11 cellular contexts compared by ENCODE assay signal in the genomic region with DNA sequence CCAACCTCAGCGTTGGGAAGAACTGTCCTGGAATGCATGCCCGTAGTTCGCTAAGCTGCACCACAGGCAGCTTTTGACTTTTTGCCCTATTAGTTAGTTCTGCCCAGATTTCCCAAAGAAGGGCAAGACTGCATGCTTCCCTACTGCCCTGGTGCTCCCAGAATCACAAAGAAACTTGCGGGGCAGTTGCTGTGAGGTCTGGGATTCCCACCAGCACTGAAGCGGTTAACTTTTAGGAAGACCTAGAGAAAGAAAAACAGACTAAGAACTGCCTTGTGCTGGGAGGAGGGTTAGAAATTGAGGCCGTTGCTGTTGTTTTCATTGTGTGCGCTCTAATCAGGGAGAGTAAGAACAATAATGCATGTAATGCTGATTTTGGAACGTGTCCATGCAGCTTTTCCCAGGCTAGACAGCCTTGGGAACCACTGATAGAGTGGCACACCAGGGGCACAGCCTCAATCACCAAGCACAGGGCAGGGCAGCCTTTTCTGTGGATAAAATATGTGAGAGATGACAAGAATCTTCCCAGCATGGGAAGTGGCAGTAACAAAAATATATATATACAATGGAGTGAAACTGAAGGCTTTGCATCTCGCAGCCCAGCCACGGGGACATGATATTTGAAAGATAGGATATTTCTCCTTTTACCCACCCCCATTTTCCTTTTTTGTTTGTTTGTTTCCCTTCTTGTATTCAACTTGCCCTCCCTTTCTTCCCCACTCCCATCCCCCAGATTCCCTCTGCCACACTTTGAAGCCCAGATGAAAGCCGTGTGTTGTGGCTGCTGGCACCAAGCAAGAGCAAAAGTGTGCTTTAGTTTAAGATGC.
DNase-seq lines count a peak whose midpoint lies in the region; ATAC-seq and TF ChIP-seq lines count a peak whose summit lies in the region.
"Had no signal": no experiment of that assay in that cellular context is flagged by ENCODE, and none has a peak within 500 bp of the region (broad histone marks: within the 10 kb centered on the region; RNA-seq: fewer than 3 reads in every experiment).

No MANE protein-coding gene starts in this region.

- H3K79me1 ChIP-seq in mesenchymal stem cell (replicated peaks; ENCODE audit: low read length, poor library complexity, severe bottlenecking) = no peaks in the 10 kb centered on the region

- peaks cover 3% of the 10 kb centered on the region for H3K27me3 Mint-ChIP-seq in T-helper 2 cell treated with Interferon-gamma antibody and Interleukin-4, amounts not matched to agents 5 μg/mL and 100 μg/mL, for 36 hours (ENCODE audit: low read depth)

- no peak overlapping the region for H3K27ac Mint-ChIP-seq in T-helper 2 cell treated with Interferon-gamma antibody and Interleukin-4, amounts not matched to agents 5 μg/mL and 100 μg/mL, for 36 hours
- H3K27ac Mint-ChIP-seq: activated naive CD8-positive, alpha-beta T cell treated with anti-CD3 and anti-CD28 coated beads, Interleukin-2, amount 10 ng/mL, durations not matched to agents 7 days and 5 days had no signal

- no peak overlapping the region for H4K91ac ChIP-seq in mesenchymal stem cell (ENCODE audit: low read length)

- no peak overlapping the region for H2BK12ac ChIP-seq in mesenchymal stem cell (ENCODE audit: low read length in 2 of 2)

- no peaks in the 10 kb centered on the region for H3K4me1 Mint-ChIP-seq in T-helper 2 cell treated with Interferon-gamma antibody and Interleukin-4, amounts not matched to agents 5 μg/mL and 100 μg/mL, for 36 hours (ENCODE audit: low read depth)
- H3K4me1 Mint-ChIP-seq: activated naive CD8-positive, alpha-beta T cell treated with anti-CD3 and anti-CD28 coated beads, Interleukin-2, amount 10 ng/mL, durations not matched to agents 7 days and 5 days had no signal

- intact Hi-C loops in Right ventricle myocardium superior (cut with DNase I) = no loop called here
- intact Hi-C loops in cardiac septum (cut with DNase I) = no loop called here
- intact Hi-C loops in dorsolateral prefrontal cortex (cut with DNase I) = no loop called here
- intact Hi-C loops in upper lobe of right lung (cut with DNase I) = no loop called here
- intact Hi-C loops in left colon (cut with DNase I, micrococcal nuclease) = no loop called here

- peak overlapping the region; percentile 69 for H3K4me2 ChIP-seq in mesenchymal stem cell (ENCODE audit: low read length, poor library complexity, severe bottlenecking)
- H3K4me2 ChIP-seq: BLaER1 treated with 17β-estradiol and CSF1 and Interleukin-3, amounts not matched to agents 10 nM and 100 nM had no signal

- peak overlapping the region; percentile 80 for H4K8ac ChIP-seq in mesenchymal stem cell (ENCODE audit: low read length)

- H2BK120ac ChIP-seq in mesenchymal stem cell (ENCODE audit: low read depth, low read length) = no peak overlapping the region

- H3K36me3 Mint-ChIP-seq in T-helper 2 cell treated with Interferon-gamma antibody and Interleukin-4, amounts not matched to agents 5 μg/mL and 100 μg/mL, for 36 hours (ENCODE audit: low read depth) = no peaks in the 10 kb centered on the region
- H3K36me3 Mint-ChIP-seq: activated naive CD8-positive, alpha-beta T cell treated with anti-CD3 and anti-CD28 coated beads, Interleukin-2, amount 10 ng/mL, durations not matched to agents 7 days and 5 days had no signal

- H3K4ac ChIP-seq in mesenchymal stem cell (ENCODE audit: low read depth in 1 of 2, low read length in 2 of 2) = no peak overlapping the region

- H2BK5ac ChIP-seq in mesenchymal stem cell (ENCODE audit: low read depth, low read length, poor library complexity, severe bottlenecking) = no peak overlapping the region

- H2AK5ac ChIP-seq in mesenchymal stem cell (ENCODE audit: low read length, severe bottlenecking) = no peak overlapping the region

- peaks cover 7% of the 10 kb centered on the region for H3K4me1 ChIP-seq in mesenchymal stem cell (ENCODE audit: control insufficient read depth, insufficient read depth, low read depth, low read length)
- no peaks in the 10 kb centered on the region for H3K4me1 ChIP-seq in upper lobe of right lung
- H3K4me1 ChIP-seq: BLaER1 treated with 17β-estradiol and CSF1 and Interleukin-3, amounts not matched to agents 10 nM and 100 nM had no signal

- no peak for TF ChIP-seq CTCF in dorsolateral prefrontal cortex (IDR thresholded peaks at IDR 0.05 in 54 of 56, conservative IDR thresholded peaks at IDR 0.05 in 2 of 56; ENCODE audit: low read depth in 1 of 56, partially characterized antibody in 56 of 56)
- TF ChIP-seq CTCF in upper lobe of right lung (IDR thresholded peaks at IDR 0.05) = no peak

- no peaks in the 10 kb centered on the region for H3K9me3 ChIP-seq in mesenchymal stem cell (ENCODE audit: control insufficient read depth, low read length)
- no peaks in the 10 kb centered on the region for H3K9me3 ChIP-seq in upper lobe of right lung

- no peaks in the 10 kb centered on the region for H3K36me3 ChIP-seq in mesenchymal stem cell (ENCODE audit: control insufficient read depth in 1 of 2, insufficient read depth in 2 of 2, low read depth in 1 of 2, low read length in 2 of 2)
- no peaks in the 10 kb centered on the region for H3K36me3 ChIP-seq in upper lobe of right lung
- H3K36me3 ChIP-seq: BLaER1 treated with 17β-estradiol and CSF1 and Interleukin-3, amounts not matched to agents 10 nM and 100 nM had no signal

- H2BK15ac ChIP-seq in mesenchymal stem cell (ENCODE audit: low read depth, poor library complexity, severe bottlenecking) = peak overlapping the region; percentile 48

- whole genome bisulfite sequencing in mesenchymal stem cell = 32% methylated on average over 11 of the region's 11 CpGs

- peak; percentile 80 for ATAC-seq in Right ventricle myocardium superior (ENCODE audit: poor library complexity)
- peak; percentile 63 for ATAC-seq in upper lobe of right lung
- no peak for ATAC-seq in left colon

- H3K9ac ChIP-seq in mesenchymal stem cell (ENCODE audit: low read length) = peak overlapping the region; percentile 19
- H3K9ac ChIP-seq: BLaER1 treated with 17β-estradiol and CSF1 and Interleukin-3, amounts not matched to agents 10 nM and 100 nM had no signal

- no peaks in the 10 kb centered on the region for H3K9me3 Mint-ChIP-seq in T-helper 2 cell treated with Interferon-gamma antibody and Interleukin-4, amounts not matched to agents 5 μg/mL and 100 μg/mL, for 36 hours
- H3K9me3 Mint-ChIP-seq: activated naive CD8-positive, alpha-beta T cell treated with anti-CD3 and anti-CD28 coated beads, Interleukin-2, amount 10 ng/mL, durations not matched to agents 7 days and 5 days had no signal

- H3K4me3 ChIP-seq in dorsolateral prefrontal cortex (peak overlapping the region; percentile 8 to 65 (median 39)), mesenchymal stem cell (ENCODE audit: insufficient read depth in 1 of 2, low read depth in 1 of 2, low read length in 2 of 2) (peak overlapping the region in 1 of 2 experiments; percentile 68), upper lobe of right lung (peak overlapping the region; percentile 4)
- H3K4me3 ChIP-seq: BLaER1 treated with 17β-estradiol and CSF1 and Interleukin-3, amounts not matched to agents 10 nM and 100 nM had no signal

- H3K14ac ChIP-seq in mesenchymal stem cell (ENCODE audit: low read length in 2 of 2) = peak overlapping the region in 1 of 2 experiments; percentile 87

- H3K27me3 ChIP-seq in dorsolateral prefrontal cortex (no peaks in the 10 kb centered on the region), mesenchymal stem cell (ENCODE audit: control insufficient read depth in 1 of 2, insufficient read depth in 1 of 2, low read length in 2 of 2) (no peaks in the 10 kb centered on the region), upper lobe of right lung (no peaks in the 10 kb centered on the region)
- H3K27me3 ChIP-seq: BLaER1 treated with 17β-estradiol and CSF1 and Interleukin-3, amounts not matched to agents 10 nM and 100 nM had no signal

- H2AFZ ChIP-seq in mesenchymal stem cell (ENCODE audit: low read depth, low read length) = peak overlapping the region; percentile 60

- H3K18ac ChIP-seq in mesenchymal stem cell (ENCODE audit: low read depth in 1 of 2, low read length in 2 of 2) = peak overlapping the region in 1 of 2 experiments; percentile 83

- no peak overlapping the region for H3K23ac ChIP-seq in mesenchymal stem cell (ENCODE audit: low read length in 2 of 2)

- DNase-seq in Right ventricle myocardium superior = no peak
- no peak for DNase-seq in cardiac septum (ENCODE audit: low spot score)
- peak in 1 of 10 donors; percentile 12 for DNase-seq in dorsolateral prefrontal cortex
- DNase-seq in mesenchymal stem cell = peak; percentile 6
- DNase-seq in upper lobe of right lung = no peak
- DNase-seq in NCI-H446 treated with DMSO at 0.1 percent for 48 hours (lab: John Stamatoyannopoulos, UW) = no peak
- DNase-seq in T-helper 2 cell treated with Interferon-gamma antibody and Interleukin-4, amounts not matched to agents 5 μg/mL and 100 μg/mL, for 36 hours (ENCODE audit: low spot score) = no peak
- no peak for DNase-seq in left colon
- DNase-seq: activated naive CD8-positive, alpha-beta T cell treated with anti-CD3 and anti-CD28 coated beads, Interleukin-2, amount 10 ng/mL, durations not matched to agents 7 days and 5 days; stimulated activated naive CD4-positive, alpha-beta T cell had no signal

- peak overlapping the region in 49 of 59 donors; percentile 2 to 80 (median 58) for H3K27ac ChIP-seq in dorsolateral prefrontal cortex
- H3K27ac ChIP-seq in mesenchymal stem cell (ENCODE audit: low read length, poor library complexity, severe bottlenecking) = peak overlapping the region; percentile 11
- H3K27ac ChIP-seq in upper lobe of right lung = no peak overlapping the region
- H3K27ac ChIP-seq: BLaER1 treated with 17β-estradiol and CSF1 and Interleukin-3, amounts not matched to agents 10 nM and 100 nM had no signal

- no peak overlapping the region for H3K4me3 Mint-ChIP-seq in T-helper 2 cell treated with Interferon-gamma antibody and Interleukin-4, amounts not matched to agents 5 μg/mL and 100 μg/mL, for 36 hours
- H3K4me3 Mint-ChIP-seq: activated naive CD8-positive, alpha-beta T cell treated with anti-CD3 and anti-CD28 coated beads, Interleukin-2, amount 10 ng/mL, durations not matched to agents 7 days and 5 days had no signal
